14 cellular contexts compared by ENCODE assay signal in the genomic region with DNA sequence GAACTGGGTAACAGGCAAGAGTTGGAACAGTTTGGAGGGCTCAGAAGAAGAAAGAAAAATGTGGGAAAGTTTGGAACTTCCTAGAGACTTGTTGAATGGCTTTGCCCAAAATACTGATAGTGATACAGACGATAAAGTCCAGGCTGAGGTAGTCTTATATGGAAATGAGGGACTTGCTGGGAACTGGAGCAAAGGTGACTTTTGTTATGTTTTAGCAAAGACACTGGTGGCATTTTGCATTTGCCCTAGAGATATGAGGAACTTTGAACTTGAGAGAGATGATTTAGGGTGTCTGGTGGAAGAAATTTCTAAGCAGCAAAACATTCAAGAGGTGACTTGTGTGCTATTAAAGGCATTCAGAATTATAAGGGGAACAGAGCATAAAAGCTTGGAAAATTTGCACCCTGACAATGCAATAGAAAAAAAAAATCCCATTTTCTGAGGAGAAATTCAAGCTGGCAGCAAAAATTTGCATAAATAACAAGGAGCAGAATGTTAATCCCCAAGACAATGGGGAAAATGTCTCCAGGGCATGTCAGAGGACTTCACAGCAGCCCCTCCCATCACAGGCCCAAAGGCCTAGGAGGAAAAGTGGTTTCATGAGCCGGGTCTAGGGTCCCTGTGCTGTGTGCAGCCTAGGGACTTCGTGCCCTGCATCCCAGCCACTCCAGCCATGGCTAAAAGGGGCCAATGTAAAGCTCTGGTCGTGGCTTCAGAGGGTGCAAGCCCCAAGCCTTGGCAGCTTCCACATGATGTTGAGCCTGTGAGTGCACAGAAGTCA. TPM values are rescaled to one million over a fixed set of nuclear protein-coding genes. Genes with fewer than 3 reads are reported as not detected.
DNase-seq lines count a peak whose midpoint lies in the region; ATAC-seq and TF ChIP-seq lines count a peak whose summit lies in the region.
"Not testable (repeated sequence)": the region's sequence is repeated elsewhere in the genome, so short reads cannot be mapped to it uniquely, and the experiment has no call there.
"Had no signal": no experiment of that assay in that cellular context is flagged by ENCODE, and none has a peak within 500 bp of the region (broad histone marks: within the 10 kb centered on the region; RNA-seq: fewer than 3 reads in every experiment).

No MANE protein-coding gene starts in this region.

- BruUV-seq in Panc1 (replicated peaks; lab: Mats Ljungman, UMichigan), result not testable (repeated sequence)

- not testable (repeated sequence) for H3K9ac ChIP-seq in liver (ENCODE audit: low read depth in 1 of 2, low read length in 2 of 2)

- H3K27ac Mint-ChIP-seq in nephron, result peak overlapping the region in 1 of 3 experiments; percentile 30

- peaks cover 10% of the 10 kb centered on the region for H3K4me1 Mint-ChIP-seq in nephron

- TF ChIP-seq CTCF in Panc1 (IDR thresholded peaks at IDR 0.05); esophagus muscularis mucosa (IDR thresholded peaks at IDR 0.05); liver (IDR thresholded peaks at IDR 0.05; ENCODE audit: low read depth, low read length, missing input control); nephron (IDR thresholded peaks at IDR 0.05; ENCODE audit: unreplicated experiment in 3 of 3): not testable (repeated sequence)

- not testable (repeated sequence) for H3K9me3 ChIP-seq in HAP-1; Panc1 (ENCODE audit: control insufficient read depth, insufficient read depth, low read depth, low read length); esophagus muscularis mucosa; right cardiac atrium (ENCODE audit: control insufficient read depth, low read length); liver (ENCODE audit: control insufficient read depth in 4 of 4, low read length in 3 of 4)

- H3K4me3 Mint-ChIP-seq in nephron, result peak overlapping the region in 2 of 3 experiments; percentile 14 to 28

- peak overlapping the region; percentile 68 for H3K27ac ChIP-seq in Panc1 (ENCODE audit: low read length)
- peak overlapping the region in 3 of 4 donors; percentile 27 to 35 (median 27) for H3K27ac ChIP-seq in esophagus muscularis mucosa (replicated peaks in 1 of 4)
- peak overlapping the region; percentile 5 for H3K27ac ChIP-seq in right cardiac atrium (ENCODE audit: low read length)
- H3K27ac ChIP-seq in liver (ENCODE audit: low read depth in 1 of 2, low read length in 2 of 2), result peak overlapping the region; percentile 19 to 54

- not testable (repeated sequence) for H3K4me3 ChIP-seq in HAP-1; Panc1 (ENCODE audit: low read depth in 2 of 2, low read length in 2 of 2); esophagus muscularis mucosa; right cardiac atrium (ENCODE audit: low read length); liver (ENCODE audit: low read depth in 1 of 3, low read length in 3 of 3)

- TF ChIP-seq POLR2A in esophagus muscularis mucosa (IDR thresholded peaks at IDR 0.05; ENCODE audit: low read depth), result not testable (repeated sequence)

- not testable (repeated sequence) for H3K36me3 ChIP-seq in HAP-1 (replicated peaks); Panc1 (ENCODE audit: control insufficient read depth, insufficient read depth, low read length); esophagus muscularis mucosa; liver (ENCODE audit: control insufficient read depth in 4 of 4, insufficient read depth in 3 of 4, low read depth in 1 of 4, low read length in 3 of 4)

- not testable (repeated sequence) for H3K9me3 Mint-ChIP-seq in nephron

- TF ChIP-seq RAD21 in liver (IDR thresholded peaks at IDR 0.05), result not testable (repeated sequence)

- POLR2A ChIA-PET in Panc1 (lab: Charles Lee), result not testable (repeated sequence)

- not testable (repeated sequence) for TF ChIP-seq EP300 in esophagus muscularis mucosa (IDR thresholded peaks at IDR 0.05)

- not testable (repeated sequence) for H3K36me3 Mint-ChIP-seq in nephron (ENCODE audit: low read depth)

- CTCF ChIA-PET in Panc1 (lab: Charles Lee), result not testable (repeated sequence)

- in situ Hi-C loops in HAP-1 (cut with MboI; ENCODE audit: low sequenced_read_pairs); Panc1 (cut with HindIII; ENCODE audit: low pct_unique_long_range_greater_than_20kb, low sequenced_read_pairs): not testable (repeated sequence)

- 80% methylated on average over 4 of the region's 4 CpGs for WGBS in esophagus muscularis mucosa
- WGBS in right cardiac atrium, result 75% methylated on average over 4 of the region's 4 CpGs
- WGBS in liver, result 75% methylated on average over 4 of the region's 4 CpGs

- DNase-seq in HAP-1 (ENCODE audit: low spot score in 2 of 2), result peak; percentile 87 to 89
- DNase-seq in Panc1 (ENCODE audit: low read depth, low spot score); esophagus muscularis mucosa (ENCODE audit: extremely low spot score); right cardiac atrium: not testable (repeated sequence)

- peaks cover 98% of the 10 kb centered on the region for H3K27me3 Mint-ChIP-seq in nephron (ENCODE audit: low read depth)

- intact Hi-C loops in Panc1 (cut with micrococcal nuclease; ENCODE audit: unreplicated experiment); right cardiac atrium (cut with DNase I): not testable (repeated sequence)
- intact Hi-C loops in esophagus muscularis mucosa (cut with DNase I), result loop anchor here (10.0 kb wide), 1 partner anchor 197 kb away; the partner anchor contains the start of gene AMFR

- H3K4me1 ChIP-seq in HAP-1 (peaks cover 41% of the 10 kb centered on the region), Panc1 (ENCODE audit: control insufficient read depth, insufficient read depth, low read length) (peaks cover 12% of the 10 kb centered on the region), esophagus muscularis mucosa (peaks cover 32 to 45% (median 35%) of the 10 kb centered on the region in 4 donors), right cardiac atrium (ENCODE audit: control insufficient read depth, insufficient read depth, low read length) (peaks cover 13% of the 10 kb centered on the region), liver (ENCODE audit: control insufficient read depth in 4 of 4, insufficient read depth in 4 of 4, low read length in 3 of 4) (peaks cover 0 to 33% (median 12%) of the 10 kb centered on the region in 4 donors)

- ATAC-seq in Panc1, right cardiac atrium: not testable (repeated sequence)

- H3K27me3 ChIP-seq in HAP-1 (ENCODE audit: low read depth); Panc1 (ENCODE audit: control insufficient read depth, insufficient read depth, low read length); esophagus muscularis mucosa; right cardiac atrium (ENCODE audit: control insufficient read depth, insufficient read depth); liver (ENCODE audit: control insufficient read depth in 4 of 4, insufficient read depth in 4 of 4, low read length in 3 of 4): not testable (repeated sequence)

TF ChIP-seq in liver, 16 proteins besides CTCF, POLR2A, EP300 and RAD21:
- TF ChIP-seq HNF4A (conservative IDR thresholded peaks at IDR 0.05), result peak; percentile 39 to 50
- peak; percentile 43 for TF ChIP-seq SP1 (IDR thresholded peaks at IDR 0.05)
- peak; percentile 26 to 58 for TF ChIP-seq RXRA (IDR thresholded peaks at IDR 0.05)

RNA-seq across cellular contexts. Expression of gene MT1E, which starts 3.7 kb away (rescaled TPM):
- total RNA-seq in Panc1 (2021; ENCODE audit: unreplicated experiment), result 170 TPM
- polyA plus RNA-seq in Panc1 (2012; ENCODE audit: insufficient read length), result 297 TPM
- total RNA-seq in esophagus muscularis mucosa, result 100 to 1,000 TPM in 3 of 4 donors, 10 to 100 TPM in 1; 57.7 to 428 (median 146) TPM
- total RNA-seq in right cardiac atrium, result 10 to 100 TPM; 58.7 to 88.4 (median 68.4) TPM
- polyA plus RNA-seq in right cardiac atrium, result 129 TPM
- 1,000 to 10,000 TPM in 1 of 2 donors, 100 to 1,000 TPM in 1; 206 to 1,831 TPM for total RNA-seq in liver
- 1,000 to 10,000 TPM in 1 of 2 donors, 100 to 1,000 TPM in 1; 336 to 1,280 TPM for polyA plus RNA-seq in liver
- total RNA-seq: H4 had no signal
- polyA plus RNA-seq: A549 had no signal

RNA-seq across cellular contexts. Expression of gene MT1M, which starts 10.6 kb away (rescaled TPM):
- total RNA-seq in Panc1 (2021; ENCODE audit: unreplicated experiment) (1.8 TPM), esophagus muscularis mucosa (10 to 100 TPM in 3 of 4 donors, 1 to 10 TPM in 1; 3.7 to 74.9 (median 14.9) TPM), right cardiac atrium (10 to 100 TPM in 1 of 4 donors, 1 to 10 TPM in 3; 3.0 to 26.7 (median 6.6) TPM), liver (100 to 1,000 TPM in 1 of 2 donors, 10 to 100 TPM in 1; 20.4 to 159 TPM)
- polyA plus RNA-seq in Panc1 (2012; ENCODE audit: insufficient read length), result 6.2 TPM
- polyA plus RNA-seq in right cardiac atrium (18.0 TPM), liver (100 to 1,000 TPM; 229 to 343 TPM)
- total RNA-seq: CD4-positive, alpha-beta T cell; CD8-positive, alpha-beta memory T cell; GM12878; H4 had no signal
- polyA plus RNA-seq: A549; CD14-positive monocyte; CD8-positive, alpha-beta memory T cell; GM12878 had no signal

RNA-seq across cellular contexts. Expression of gene MT2A, which starts 13.5 kb away (rescaled TPM):
- total RNA-seq in Panc1 (2021; ENCODE audit: unreplicated experiment) (673 TPM), esophagus muscularis mucosa (100 to 1,000 TPM in 3 of 4 donors, 10 to 100 TPM in 1; 27.0 to 528 (median 116) TPM), right cardiac atrium (100 to 1,000 TPM in 1 of 4 donors, 10 to 100 TPM in 3; 55.6 to 154 (median 83.4) TPM), liver (100 to 1,000 TPM in 1 of 2 donors, 10 to 100 TPM in 1; 45.8 to 387 TPM)
- polyA plus RNA-seq in Panc1 (2012; ENCODE audit: insufficient read length), result 986 TPM
- polyA plus RNA-seq in right cardiac atrium (140 TPM), liver (1,000 to 10,000 TPM; 4,079 to 5,206 TPM)

RNA-seq across cellular contexts. Expression of gene MT1A, which starts 16.6 kb away (rescaled TPM):
- 52.1 TPM for total RNA-seq in Panc1 (2021; ENCODE audit: unreplicated experiment)
- 88.8 TPM for polyA plus RNA-seq in Panc1 (2012; ENCODE audit: insufficient read length)
- total RNA-seq in esophagus muscularis mucosa, result 100 to 1,000 TPM in 1 of 4 donors, 10 to 100 TPM in 1, 1 to 10 TPM in 1, not detected in 1; 1.7 to 371 (median 21.3) TPM
- total RNA-seq in right cardiac atrium, result 10 to 100 TPM in 1 of 4 donors, 1 to 10 TPM in 3; 1.6 to 27.5 (median 6.0) TPM
- polyA plus RNA-seq in right cardiac atrium, result 73.4 TPM
- total RNA-seq in liver, result 10 to 100 TPM; 10.1 to 21.9 TPM
- 100 to 1,000 TPM; 127 to 511 TPM for polyA plus RNA-seq in liver
- total RNA-seq: CD4-positive, alpha-beta T cell; GM12878; GM23248; H4; H9 had no signal
- polyA plus RNA-seq: CD14-positive monocyte; CD8-positive, alpha-beta memory T cell; GM12878 had no signal

RNA-seq across cellular contexts. Expression of gene MT1B, which starts 29.8 kb away (rescaled TPM):
- total RNA-seq in Panc1 (2021; ENCODE audit: unreplicated experiment) (not detected), esophagus muscularis mucosa (not detected), right cardiac atrium (not detected), liver (1 to 10 TPM in 1 of 2 donors, not detected in 1; 1.5 TPM)
- not detected for polyA plus RNA-seq in Panc1 (2012; ENCODE audit: insufficient read length)
- polyA plus RNA-seq in right cardiac atrium (not detected), liver (1 to 10 TPM in 1 of 2 donors, not detected in 1; 1.2 TPM)
- total RNA-seq: CD4-positive, alpha-beta T cell; CD8-positive, alpha-beta memory T cell; GM12878; GM23248; H4; H9 had no signal
- polyA plus RNA-seq: A549; CD14-positive monocyte; CD8-positive, alpha-beta memory T cell; GM12878; GM23248 had no signal

Comparison
In these comparisons a context has a peak if more than half of its experiments do, and no peak if none do; other contexts are left out.
1. H3K27ac ChIP-seq: peak in every context shown above with its lines; median percentile 68 in Panc1; 36 in liver; 27 in esophagus muscularis mucosa; 5 in right cardiac atrium.